ENCODE assay signal across 1 cellular context in the genomic region with DNA sequence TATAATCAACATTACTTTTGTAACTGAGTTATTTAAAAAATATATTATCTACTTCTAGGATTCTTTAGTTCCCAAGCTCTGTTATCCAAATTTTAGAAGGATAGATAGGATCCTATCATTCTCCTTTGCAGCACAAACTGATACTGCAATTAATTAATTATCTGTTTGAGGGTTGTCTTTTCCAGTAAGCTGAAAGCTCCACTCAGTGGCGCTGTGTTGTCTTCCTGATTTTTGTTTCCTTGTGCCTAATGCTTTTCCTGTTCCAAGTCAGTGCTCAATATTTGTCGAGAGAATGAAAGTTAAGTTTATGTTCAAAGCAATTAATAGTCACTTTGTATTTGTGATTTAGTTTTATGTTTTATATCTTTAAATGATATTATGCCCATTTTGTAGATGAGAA.
TF ChIP-seq lines count a peak whose summit lies in the region.

No MANE protein-coding gene starts in this region.

TF ChIP-seq in H1, 55 proteins besides CTCF, POLR2A, EP300 and RAD21:
- TF ChIP-seq CHD1 (IDR thresholded peaks at IDR 0.05; ENCODE audit: low read depth, low read length) (no peak), HDAC6 (IDR thresholded peaks at IDR 0.05; ENCODE audit: low read depth, low read length) (no peak), NRF1 (IDR thresholded peaks at IDR 0.05; ENCODE audit: low read depth, low read length) (no peak), SRF (IDR thresholded peaks at IDR 0.05; ENCODE audit: low read depth, low read length) (no peak), ZNF274 (IDR thresholded peaks at IDR 0.05; ENCODE audit: borderline replicate concordance, extremely low read depth, low read length) (no peak), RNF2 (IDR thresholded peaks at IDR 0.05; ENCODE audit: borderline replicate concordance, low read depth, low read length, missing control alignments, poor library complexity, severe bottlenecking) (no peak), CBX5 (IDR thresholded peaks at IDR 0.05; ENCODE audit: low read depth, low read length) (no peak)
